Comparison of ENCODE assay signal across 8 cellular contexts in the genomic region with DNA sequence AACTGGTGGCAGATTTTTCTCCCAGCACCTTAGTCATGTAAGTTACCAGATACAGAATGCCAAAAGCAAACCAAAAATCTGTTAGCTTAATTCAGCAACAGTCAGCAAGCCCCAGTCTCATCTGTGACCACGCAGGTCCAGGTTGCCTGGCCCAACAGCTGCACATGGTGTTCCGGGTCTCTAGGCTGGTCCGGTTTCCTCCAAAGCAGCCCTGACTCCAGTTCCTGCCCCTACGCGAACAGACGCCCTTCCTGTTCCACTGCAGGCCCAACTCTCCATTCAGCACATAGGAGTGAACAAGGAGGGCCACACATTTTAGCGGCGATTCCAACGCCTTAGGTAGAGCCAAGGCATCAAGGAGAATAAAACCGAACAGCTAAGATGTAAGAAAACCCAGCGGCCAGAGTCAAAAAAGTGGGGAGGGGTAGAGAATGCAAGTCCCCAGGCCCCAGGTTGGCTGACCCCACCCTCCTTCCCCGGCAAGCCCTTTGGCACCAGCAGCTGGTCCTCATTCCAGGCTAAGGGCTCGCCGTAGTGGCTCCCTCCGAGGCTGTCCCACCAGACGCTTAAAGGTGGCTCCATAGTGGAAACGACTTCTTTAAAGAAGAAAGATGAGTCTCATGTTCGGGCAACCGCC. TPM values are rescaled to one million over a fixed set of nuclear protein-coding genes. Genes with fewer than 3 reads are reported as not detected.
DNase-seq lines count a peak whose midpoint lies in the region; ATAC-seq and TF ChIP-seq lines count a peak whose summit lies in the region.

No MANE protein-coding gene starts in this region.

- peak overlapping the region; percentile 93 for H3K4me2 ChIP-seq in OCI-LY1 (ENCODE audit: low read length)

- H3K4me1 ChIP-seq in OCI-LY1 (ENCODE audit: insufficient read depth, low read length, severe bottlenecking) = peaks cover 16% of the 10 kb centered on the region
- H3K4me1 ChIP-seq in effector memory CD4-positive, alpha-beta T cell (ENCODE audit: control insufficient read depth, insufficient read depth, low read length, poor library complexity, severe bottlenecking) = peaks cover 18% of the 10 kb centered on the region

- no peaks in the 10 kb centered on the region for H3K9me2 ChIP-seq in OCI-LY1 (ENCODE audit: low read depth, low read length)

- no peaks in the 10 kb centered on the region for H3K36me3 Mint-ChIP-seq in CD4-positive, alpha-beta T cell (ENCODE audit: low read depth)
- peaks cover 10% of the 10 kb centered on the region for H3K36me3 Mint-ChIP-seq in nephron progenitor cell (ENCODE audit: low read depth)

- H3K27me3 ChIP-seq in CD4-positive, alpha-beta T cell (ENCODE audit: control insufficient read depth, insufficient read depth, low read length) = no peaks in the 10 kb centered on the region
- H3K27me3 ChIP-seq in OCI-LY1 (ENCODE audit: insufficient read depth, low read length) = no peaks in the 10 kb centered on the region; the same call in 1 of the 2 replicates
- H3K27me3 ChIP-seq in effector memory CD4-positive, alpha-beta T cell (replicated peaks; ENCODE audit: control insufficient read depth, insufficient read depth, low read length, poor library complexity, severe bottlenecking) = no peaks in the 10 kb centered on the region

- no peaks in the 10 kb centered on the region for H3K9me3 Mint-ChIP-seq in CD4-positive, alpha-beta T cell
- no peaks in the 10 kb centered on the region for H3K9me3 Mint-ChIP-seq in nephron progenitor cell

- H3K79me2 ChIP-seq in OCI-LY1 (ENCODE audit: insufficient read depth, low read length) = no peaks in the 10 kb centered on the region

- POLR2A ChIA-PET in CD4-positive, alpha-beta T cell (lab: Charles Lee) = no interaction called here
- POLR2A ChIA-PET in HEK293T (lab: Yijun Ruan, JAX) = interaction anchor here (0.6 to 1.3 kb wide), 2 partner anchors 14 to 192 kb away, joined by 3 read pairs; partner anchors contain the start of genes HDLBP and SEPTIN2

- TF ChIP-seq CTCF in CD4-positive, alpha-beta T cell (IDR thresholded peaks at IDR 0.05) = no peak
- TF ChIP-seq CTCF in OCI-LY1 (IDR thresholded peaks at IDR 0.05; ENCODE audit: low read length) (no peak), nephron progenitor cell (IDR thresholded peaks at IDR 0.05) (no peak)

- no peaks in the 10 kb centered on the region for H3K27me3 Mint-ChIP-seq in CD4-positive, alpha-beta T cell
- peaks cover 5% of the 10 kb centered on the region for H3K27me3 Mint-ChIP-seq in nephron progenitor cell (ENCODE audit: low read depth, poor library complexity)

- H2AFZ ChIP-seq in OCI-LY1 (ENCODE audit: low read length) = no peak overlapping the region

- H3K4me3 ChIP-seq in OCI-LY1 (ENCODE audit: low read depth, low read length, poor library complexity, severe bottlenecking) = peak overlapping the region; percentile 92
- peak overlapping the region; percentile 74 for H3K4me3 ChIP-seq in effector memory CD4-positive, alpha-beta T cell (ENCODE audit: insufficient read depth, low read depth, low read length, poor library complexity, severe bottlenecking)

- H3K9me3 ChIP-seq in CD4-positive, alpha-beta T cell (ENCODE audit: control insufficient read depth, low read length) = no peaks in the 10 kb centered on the region
- H3K9me3 ChIP-seq in OCI-LY1 (ENCODE audit: low read length) = no peaks in the 10 kb centered on the region
- no peaks in the 10 kb centered on the region for H3K9me3 ChIP-seq in effector memory CD4-positive, alpha-beta T cell (ENCODE audit: control insufficient read depth, low read length)

- H3K27ac ChIP-seq in CD4-positive, alpha-beta T cell (ENCODE audit: low read depth, low read length) = no peak overlapping the region
- no peak overlapping the region for H3K27ac ChIP-seq in OCI-LY1 (ENCODE audit: low read depth, low read length, poor library complexity, severe bottlenecking)
- no peak overlapping the region for H3K27ac ChIP-seq in effector memory CD4-positive, alpha-beta T cell (ENCODE audit: insufficient read depth, low read length, poor library complexity, severe bottlenecking)

- no peaks in the 10 kb centered on the region for H3F3A ChIP-seq in OCI-LY1 (ENCODE audit: insufficient read depth, low read length)

- peaks cover 15% of the 10 kb centered on the region for H3K4me1 Mint-ChIP-seq in CD4-positive, alpha-beta T cell (ENCODE audit: low read depth)
- peaks cover 43% of the 10 kb centered on the region for H3K4me1 Mint-ChIP-seq in nephron progenitor cell

- H3K4me3 Mint-ChIP-seq in CD4-positive, alpha-beta T cell = peak overlapping the region; percentile 89
- peak overlapping the region; percentile 86 for H3K4me3 Mint-ChIP-seq in nephron progenitor cell

- CTCF ChIA-PET in CD4-positive, alpha-beta T cell (lab: Charles Lee) = no interaction called here
- CTCF ChIA-PET in HEK293T (lab: Yijun Ruan, JAX) = interaction anchor here (0.5 to 1.0 kb wide), 2 partner anchors 9 to 37 kb away, joined by 3 to 4 read pairs; no protein-coding TSS in a partner anchor

- no peaks in the 10 kb centered on the region for H3K36me3 ChIP-seq in OCI-LY1 (ENCODE audit: insufficient read depth, low read length)
- H3K36me3 ChIP-seq in effector memory CD4-positive, alpha-beta T cell (ENCODE audit: control insufficient read depth, insufficient read depth, low read length) = no peaks in the 10 kb centered on the region

- H4K20me1 ChIP-seq in OCI-LY1 (ENCODE audit: insufficient read depth, low read length) = no peaks in the 10 kb centered on the region

- intact Hi-C loops in CD4-positive, alpha-beta T cell (cut with DNase I, micrococcal nuclease) = loop anchor here (5.0 to 10.0 kb wide), 4 partner anchors 65 to 355 kb away; partner anchors contain the start of gene PPP1R7 (in 1 of the 2)

- DNase-seq in CD4-positive, alpha-beta T cell = no peak
- no peak for DNase-seq in effector memory CD4-positive, alpha-beta T cell
- no peak for DNase-seq in nephron progenitor cell
- DNase-seq in glomerular visceral epithelial cell (ENCODE audit: extremely low spot score) = no peak
- DNase-seq in HEK293T (ENCODE audit: extremely low spot score) = no peak

- peak overlapping the region; percentile 83; the same call in 1 of the 2 replicates for H3K9ac ChIP-seq in OCI-LY1 (ENCODE audit: low read length)

- no peak for ATAC-seq in CD4-positive, alpha-beta T cell (ENCODE audit: poor library complexity)
- ATAC-seq in GM21367 (IDR thresholded peaks at IDR 0.05; ENCODE audit: unreplicated experiment) (no peak), GM21515 (IDR thresholded peaks at IDR 0.05; ENCODE audit: unreplicated experiment) (no peak)

- no peak overlapping the region for H3K27ac Mint-ChIP-seq in CD4-positive, alpha-beta T cell
- H3K27ac Mint-ChIP-seq in nephron progenitor cell = peak overlapping the region; percentile 64

TF ChIP-seq in HEK293T, 16 proteins besides CTCF, POLR2A, EP300 and RAD21:
- no peak for TF ChIP-seq ZNF384 (IDR thresholded peaks at IDR 0.05)
- no peak for TF ChIP-seq ELF4 (IDR thresholded peaks at IDR 0.05)
- no peak for TF ChIP-seq CTBP1 (IDR thresholded peaks at IDR 0.05; ENCODE audit: borderline replicate concordance)
- TF ChIP-seq FOXK2 (IDR thresholded peaks at IDR 0.05) = no peak
- no peak for TF ChIP-seq L3MBTL2 (conservative IDR thresholded peaks at IDR 0.05)
- TF ChIP-seq, protein P1, sequence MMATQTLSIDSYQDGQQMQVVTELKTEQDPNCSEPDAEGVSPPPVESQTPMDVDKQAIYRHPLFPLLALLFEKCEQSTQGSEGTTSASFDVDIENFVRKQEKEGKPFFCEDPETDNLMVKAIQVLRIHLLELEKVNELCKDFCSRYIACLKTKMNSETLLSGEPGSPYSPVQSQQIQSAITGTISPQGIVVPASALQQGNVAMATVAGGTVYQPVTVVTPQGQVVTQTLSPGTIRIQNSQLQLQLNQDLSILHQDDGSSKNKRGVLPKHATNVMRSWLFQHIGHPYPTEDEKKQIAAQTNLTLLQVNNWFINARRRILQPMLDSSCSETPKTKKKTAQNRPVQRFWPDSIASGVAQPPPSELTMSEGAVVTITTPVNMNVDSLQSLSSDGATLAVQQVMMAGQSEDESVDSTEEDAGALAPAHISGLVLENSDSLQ (IDR thresholded peaks at IDR 0.05) = no peak
- no peak for TF ChIP-seq SUZ12 (IDR thresholded peaks at IDR 0.05)
- no peak for TF ChIP-seq HDGF (IDR thresholded peaks at IDR 0.05; ENCODE audit: borderline replicate concordance)
- no peak for TF ChIP-seq NFRKB (IDR thresholded peaks at IDR 0.05)
- no peak for TF ChIP-seq ARNT (IDR thresholded peaks at IDR 0.05)
- TF ChIP-seq SP1 (IDR thresholded peaks at IDR 0.05) = no peak
- TF ChIP-seq BHLHE40 (IDR thresholded peaks at IDR 0.05; ENCODE audit: borderline replicate concordance) = no peak
- no peak for TF ChIP-seq TARDBP (IDR thresholded peaks at IDR 0.05)
- no peak for TF ChIP-seq FOXA1 (IDR thresholded peaks at IDR 0.05)
- TF ChIP-seq FOXM1 (IDR thresholded peaks at IDR 0.05; ENCODE audit: borderline replicate concordance) = no peak
- TF ChIP-seq LEF1 (IDR thresholded peaks at IDR 0.05; ENCODE audit: borderline replicate concordance) = no peak

RNA-seq across cellular contexts. Expression of gene STK25, which starts 1.5 kb away (rescaled TPM):
- total RNA-seq in CD4-positive, alpha-beta T cell = 10 to 100 TPM; 76.1 to 81.3 TPM

RNA-seq across cellular contexts. Expression of gene BOK, which starts 51.6 kb away (rescaled TPM):
- not detected for total RNA-seq in CD4-positive, alpha-beta T cell
